ENCODE assay signal across 8 cellular contexts in the genomic region with DNA sequence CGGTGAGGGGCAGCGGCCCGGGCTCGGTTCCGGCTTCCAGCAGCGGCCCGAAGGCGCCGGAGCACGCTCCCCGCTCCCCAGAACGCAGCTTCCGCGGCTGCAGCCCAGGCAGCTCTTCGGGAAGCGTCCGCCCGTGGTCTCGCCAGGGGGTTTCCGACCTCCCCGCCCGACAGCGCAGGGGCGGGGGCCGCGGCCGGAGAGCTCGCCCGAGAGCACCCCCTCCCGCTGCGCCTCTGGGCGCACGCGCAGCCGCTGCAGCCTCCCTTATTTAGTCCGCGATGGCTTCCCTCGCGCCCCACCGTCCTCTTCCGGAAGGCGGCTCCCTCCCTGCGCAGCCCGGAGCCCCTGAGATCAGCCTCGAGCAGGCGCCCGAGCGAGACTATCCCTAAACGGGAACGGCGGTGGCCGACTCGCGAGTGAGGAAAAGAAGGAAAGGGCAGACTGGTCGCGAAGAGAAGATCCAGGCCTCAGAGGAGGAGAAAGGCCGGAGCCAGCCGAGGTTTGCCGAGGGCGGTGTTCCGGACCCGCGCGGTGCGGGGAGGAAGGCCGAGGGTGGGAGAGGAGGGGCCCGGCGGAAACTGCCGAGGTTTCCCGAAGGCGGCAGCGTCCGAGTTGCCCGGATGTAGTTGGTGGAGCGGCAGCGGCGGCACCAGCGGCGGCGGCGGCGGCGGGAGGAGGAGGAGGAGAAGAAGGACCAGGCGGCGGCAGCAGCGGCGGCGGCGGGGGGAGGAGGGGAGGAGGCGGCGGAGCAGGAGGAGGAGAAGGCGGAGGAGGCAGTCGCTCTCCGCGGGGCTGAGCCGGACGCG. TPM values are rescaled to one million over a fixed set of nuclear protein-coding genes. Genes with fewer than 3 reads are reported as not detected.
DNase-seq lines count a peak whose midpoint lies in the region; ATAC-seq, FAIRE-seq and TF ChIP-seq lines count a peak whose summit lies in the region.

A gene with protein sequence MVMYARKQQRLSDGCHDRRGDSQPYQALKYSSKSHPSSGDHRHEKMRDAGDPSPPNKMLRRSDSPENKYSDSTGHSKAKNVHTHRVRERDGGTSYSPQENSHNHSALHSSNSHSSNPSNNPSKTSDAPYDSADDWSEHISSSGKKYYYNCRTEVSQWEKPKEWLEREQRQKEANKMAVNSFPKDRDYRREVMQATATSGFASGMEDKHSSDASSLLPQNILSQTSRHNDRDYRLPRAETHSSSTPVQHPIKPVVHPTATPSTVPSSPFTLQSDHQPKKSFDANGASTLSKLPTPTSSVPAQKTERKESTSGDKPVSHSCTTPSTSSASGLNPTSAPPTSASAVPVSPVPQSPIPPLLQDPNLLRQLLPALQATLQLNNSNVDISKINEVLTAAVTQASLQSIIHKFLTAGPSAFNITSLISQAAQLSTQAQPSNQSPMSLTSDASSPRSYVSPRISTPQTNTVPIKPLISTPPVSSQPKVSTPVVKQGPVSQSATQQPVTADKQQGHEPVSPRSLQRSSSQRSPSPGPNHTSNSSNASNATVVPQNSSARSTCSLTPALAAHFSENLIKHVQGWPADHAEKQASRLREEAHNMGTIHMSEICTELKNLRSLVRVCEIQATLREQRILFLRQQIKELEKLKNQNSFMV (plus strand): TSS at position 610 of the 806 bp plus-strand sequence. CDS start 462 bp downstream, outside the sequence.

- POLR2A ChIA-PET in endothelial cell of umbilical vein (lab: Charles Lee): interaction anchor here (0.6 to 0.9 kb wide), 4 partner anchors 9 to 1029 kb away, joined by 3 to 4 read pairs (median 3); a partner anchor contains a TSS

- TF ChIP-seq CTCF in Calu3 (IDR thresholded peaks at IDR 0.05; ENCODE audit: unreplicated experiment) (no peak), OCI-LY1 (IDR thresholded peaks at IDR 0.05; ENCODE audit: low read length) (no peak), endothelial cell of umbilical vein (IDR thresholded peaks at IDR 0.05; ENCODE audit: extremely low read depth in 1 of 2, insufficient read depth in 1 of 2, low read depth in 1 of 2, low read length in 2 of 2) (no peak)

- 0 out of 2 replicates have a peak within 1 kb of the TSS, but pooled peaks have one; percentile 37 for H2AFZ ChIP-seq in OCI-LY1 (ENCODE audit: low read length)
- H2AFZ ChIP-seq in endothelial cell of umbilical vein (ENCODE audit: low read depth, low read length): peak within 1 kb of the TSS; percentile 83

- H3K9me3 ChIP-seq in HUES64 (ENCODE audit: insufficient read depth, low read depth, low read length): no peaks in the 10 kb centered on the region
- H3K9me3 ChIP-seq in OCI-LY1 (ENCODE audit: low read length): no peaks in the 10 kb centered on the region
- H3K9me3 ChIP-seq in endothelial cell of umbilical vein (replicated peaks; ENCODE audit: control insufficient read depth, insufficient read depth, low read length): no peaks in the 10 kb centered on the region

- H3K27ac ChIP-seq in HUES64 (ENCODE audit: low read depth, low read length): peak within 1 kb of the TSS; percentile 100
- H3K27ac ChIP-seq in OCI-LY1 (ENCODE audit: low read depth, low read length, poor library complexity, severe bottlenecking): peak within 1 kb of the TSS; percentile 89
- H3K27ac ChIP-seq in endothelial cell of umbilical vein (ENCODE audit: insufficient read depth, low read depth, low read length): peak within 1 kb of the TSS; percentile 89

- FAIRE-seq in endothelial cell of umbilical vein (lab: Jason Lieb, UNC): peak; percentile 89

- peak within 1 kb of the TSS; percentile 94 for H3K27ac Mint-ChIP-seq in Calu3 (ENCODE audit: unreplicated experiment)

- dilution Hi-C loops in endothelial cell of umbilical vein (cut with MboI; ENCODE audit: extremely low pct_ligation_motif_present, low sequenced_read_pairs): no loop called here

- no peaks in the 10 kb centered on the region for H3K27me3 Mint-ChIP-seq in Calu3 (ENCODE audit: unreplicated experiment)

- H3K27me3 ChIP-seq in HUES64 (ENCODE audit: insufficient read depth, low read length): no peaks in the 10 kb centered on the region
- H3K27me3 ChIP-seq in OCI-LY1 (ENCODE audit: insufficient read depth, low read length): no peaks in the 10 kb centered on the region
- H3K27me3 ChIP-seq in endothelial cell of umbilical vein (ENCODE audit: control insufficient read depth in 2 of 2, insufficient read depth in 2 of 2, low read length in 2 of 2): no peaks in the 10 kb centered on the region

- H3K9me1 ChIP-seq in endothelial cell of umbilical vein (replicated peaks; ENCODE audit: control insufficient read depth, extremely low read depth, insufficient read depth, low read length): no peaks in the 10 kb centered on the region

- H4K20me1 ChIP-seq in OCI-LY1 (ENCODE audit: insufficient read depth, low read length): no peaks in the 10 kb centered on the region
- H4K20me1 ChIP-seq in endothelial cell of umbilical vein (replicated peaks; ENCODE audit: control insufficient read depth, extremely low read depth, insufficient read depth, low read length): peaks cover 7% of the 10 kb centered on the region

- H3F3A ChIP-seq in OCI-LY1 (ENCODE audit: insufficient read depth, low read length): 0 out of 2 replicates have a peak, but pooled peaks cover 3% of the 10 kb centered on the region

- peaks cover 18% of the 10 kb centered on the region for H3K4me1 ChIP-seq in HUES64 (ENCODE audit: insufficient read depth, low read length)
- peaks cover 35% of the 10 kb centered on the region for H3K4me1 ChIP-seq in OCI-LY1 (ENCODE audit: insufficient read depth, low read length, severe bottlenecking)
- H3K4me1 ChIP-seq in endothelial cell of umbilical vein (ENCODE audit: control insufficient read depth, extremely low read depth, insufficient read depth, low read length): peaks cover 19% of the 10 kb centered on the region

- CTCF ChIA-PET in Calu3 (lab: Charles Lee): interaction anchor here (0.6 to 0.7 kb wide), 3 partner anchors 18 to 550 kb away, joined by 3 to 4 read pairs (median 4); no protein-coding TSS in a partner anchor
- CTCF ChIA-PET in endothelial cell of umbilical vein (lab: Charles Lee): interaction anchor here (0.6 to 1.1 kb wide), 4 partner anchors 16 to 148 kb away, joined by 3 read pairs; no protein-coding TSS in a partner anchor

- H3K4me3 Mint-ChIP-seq in Calu3 (ENCODE audit: low read depth, unreplicated experiment): peak within 1 kb of the TSS; percentile 87

- H3K4me3 ChIP-seq in HUES64 (ENCODE audit: low read length) (peak within 1 kb of the TSS; percentile 82), OCI-LY1 (ENCODE audit: low read depth, low read length, poor library complexity, severe bottlenecking) (peak within 1 kb of the TSS; percentile 83), endothelial cell of umbilical vein (replicated peaks in 1 of 3; ENCODE audit: insufficient read depth in 1 of 3, low read depth in 1 of 3, low read length in 3 of 3) (peak within 1 kb of the TSS; percentile 94 to 100 (median 100))

- intact Hi-C loops in Calu3 (cut with micrococcal nuclease; ENCODE audit: unreplicated experiment): no loop called here
- intact Hi-C loops in endothelial cell of umbilical vein (cut with micrococcal nuclease): loop anchor here (1.0 to 2.0 kb wide), 2 partner anchors 100 to 146 kb away; no protein-coding TSS in a partner anchor

- no TSS peak for BruUV-seq in Calu3 (replicated peaks; lab: Mats Ljungman, UMichigan)
- BruUV-seq in endothelial cell of umbilical vein (replicated peaks; lab: Mats Ljungman, UMichigan): no TSS peak

- H3K9me2 ChIP-seq in OCI-LY1 (ENCODE audit: low read depth, low read length): no peaks in the 10 kb centered on the region

- peak; percentile 77 for ATAC-seq in GM21447 (IDR thresholded peaks at IDR 0.05; ENCODE audit: unreplicated experiment)

- peak within 1 kb of the TSS; percentile 99 for H3K9ac ChIP-seq in HUES64 (ENCODE audit: low read depth, low read length)
- H3K9ac ChIP-seq in OCI-LY1 (ENCODE audit: low read length): peak within 1 kb of the TSS; percentile 93
- H3K9ac ChIP-seq in endothelial cell of umbilical vein (replicated peaks; ENCODE audit: extremely low read depth, insufficient read depth, low read length): peak within 1 kb of the TSS; percentile 99

- peak; percentile 97 for DNase-seq in Calu3
- peak; percentile 98 for DNase-seq in activated CD8-positive, alpha-beta memory T cell treated with anti-CD3 and anti-CD28 coated beads, Interleukin-2, amount 50 U/mL, for 48 hours
- DNase-seq in endothelial cell of umbilical vein (ENCODE audit: low read depth, low spot score): peak; percentile 94
- DNase-seq in middle frontal gyrus (ENCODE audit: extremely low spot score, low spot score): peak; percentile 84
- DNase-seq in stimulated activated CD8-positive, alpha-beta memory T cell treated with anti-CD3 and anti-CD28 coated beads, Interleukin-2, amount 100 ng/mL, for 48 hours (ENCODE audit: low read depth in 2 of 2): peak; percentile 95

- WGBS in HUES64: under 1% methylated on average over 98 of the region's 98 CpGs

- peaks cover 38% of the 10 kb centered on the region for H3K36me3 ChIP-seq in HUES64 (ENCODE audit: insufficient read depth, low read length)
- peaks cover 38% of the 10 kb centered on the region for H3K36me3 ChIP-seq in OCI-LY1 (ENCODE audit: insufficient read depth, low read length)
- H3K36me3 ChIP-seq in endothelial cell of umbilical vein (ENCODE audit: control insufficient read depth in 2 of 2, extremely low read depth in 1 of 2, insufficient read depth in 2 of 2, low read length in 2 of 2): peaks cover 6 to 20% of the 10 kb centered on the region in 2 experiments

- H3K9me3 Mint-ChIP-seq in Calu3 (ENCODE audit: low read depth, unreplicated experiment): no peaks in the 10 kb centered on the region

- H3K79me2 ChIP-seq in OCI-LY1 (ENCODE audit: insufficient read depth, low read length) (peaks cover 39% of the 10 kb centered on the region), endothelial cell of umbilical vein (ENCODE audit: control insufficient read depth, insufficient read depth, low read length) (peaks cover 60% of the 10 kb centered on the region)

- no peak for TF ChIP-seq POLR2A in endothelial cell of umbilical vein (IDR thresholded peaks at IDR 0.05; ENCODE audit: low read depth, low read length)

- H3K4me2 ChIP-seq in OCI-LY1 (ENCODE audit: low read length) (peak within 1 kb of the TSS; percentile 73), endothelial cell of umbilical vein (ENCODE audit: insufficient read depth, low read length) (peak within 1 kb of the TSS; percentile 88)

- peaks cover 64% of the 10 kb centered on the region for H3K36me3 Mint-ChIP-seq in Calu3 (ENCODE audit: insufficient read depth, unreplicated experiment)

- H3K4me1 Mint-ChIP-seq in Calu3 (ENCODE audit: low read depth, unreplicated experiment): peaks cover 28% of the 10 kb centered on the region

RNA-seq across cellular contexts. Expression of the gene that starts here (rescaled TPM):
- total RNA-seq in Calu3 (2022) (125 and 127 TPM in 2 replicates), endothelial cell of umbilical vein (101 and 104 TPM in 2 replicates)
- 103 TPM for polyA plus RNA-seq in HUES64 (2013, experiment 1 of 2)
- polyA plus RNA-seq in HUES64 (2013, experiment 2 of 2): 110 TPM
- 49.1 and 49.2 TPM in 2 replicates for polyA plus RNA-seq in endothelial cell of umbilical vein
- polyA plus RNA-seq in endothelial cell of umbilical vein (2011; cell fraction: cytosol; rRNA removed): 57.0 and 57.7 TPM in 2 replicates
- polyA plus RNA-seq in endothelial cell of umbilical vein (2011; cell fraction: nucleus; rRNA removed): 95.8 and 109 TPM in 2 replicates
- polyA plus RNA-seq in endothelial cell of umbilical vein (2012): 68.2 and 71.4 TPM in 2 replicates
- 115 and 120 TPM in 2 replicates for polyA minus RNA-seq in endothelial cell of umbilical vein
- 39.1 TPM for polyA minus RNA-seq in endothelial cell of umbilical vein (2011; cell fraction: cytosol; rRNA and poly(A)+ RNA removed)
- 147 and 187 TPM in 2 replicates for polyA minus RNA-seq in endothelial cell of umbilical vein (2011; cell fraction: nucleus; rRNA and poly(A)+ RNA removed)

Comparison
In these comparisons a context has a peak if more than half of its experiments do, and no peak if none do; other contexts are left out.
1. Peak in every context shown above with its lines: DNase-seq, ATAC-seq, H3K4me3 ChIP-seq and H3K27ac ChIP-seq.